In the genomic region with DNA sequence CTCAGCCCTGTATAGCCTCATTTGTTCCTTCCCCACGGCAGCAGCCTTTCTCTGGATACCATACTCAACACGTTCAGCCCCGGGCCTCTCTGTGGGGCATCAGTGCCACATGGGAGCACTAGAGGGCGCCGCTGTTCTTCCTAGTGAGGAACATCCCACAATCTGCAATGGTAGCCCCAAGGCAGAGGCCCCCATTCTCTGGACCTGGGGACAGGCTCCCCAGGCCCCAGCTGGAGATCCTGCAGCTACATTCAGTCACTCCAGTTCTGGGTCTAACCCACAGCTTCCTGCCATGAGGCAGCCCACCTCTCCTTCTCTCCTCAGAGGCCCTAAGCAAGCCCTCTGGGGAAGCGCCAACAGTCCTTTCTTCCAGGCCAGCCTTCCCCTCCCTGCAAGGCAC, we compare ENCODE assay signal across 8 cellular contexts.
DNase-seq lines count a peak whose midpoint lies in the region; ATAC-seq and TF ChIP-seq lines count a peak whose summit lies in the region.

No MANE protein-coding gene starts in this region.

- POLR2A ChIA-PET in AG04449 (lab: Yijun Ruan, JAX) = no interaction called here

- ATAC-seq in GM18508 (IDR thresholded peaks at IDR 0.05; ENCODE audit: insufficient read depth, unreplicated experiment) = peak; percentile 73
- ATAC-seq in HG03039 (IDR thresholded peaks at IDR 0.05; ENCODE audit: unreplicated experiment) = peak; percentile 68

- H3K4me3 ChIP-seq in AG04449 (ENCODE audit: low read depth, low read length) = no peak overlapping the region; the same call in 1 of the 2 replicates

- DNase-seq in AG04449 (ENCODE audit: low read depth, low spot score) (no peak), NCI-H2196 (lab: John Stamatoyannopoulos, UW; ENCODE audit: unreplicated experiment) (peak; percentile 65), left kidney (ENCODE audit: low read depth, low spot score) (peak; percentile 89)
- DNase-seq in activated CD4-positive, CD25-positive, alpha-beta regulatory T cell treated with anti-CD3 and anti-CD28 coated beads, Interleukin-2, amount 50 U/mL, for 72 hours = peak; percentile 83
- peak; percentile 64 for DNase-seq in central memory CD4-positive, alpha-beta T cell
- peak; percentile 86 for DNase-seq in stimulated activated CD4-positive, alpha-beta T cell treated with anti-CD3 and anti-CD28 coated beads, Interleukin-4, amount 100 ng/mL, for 1 hour

- peak; percentile 96 for TF ChIP-seq CTCF in AG04449 (IDR thresholded peaks at IDR 0.05; ENCODE audit: insufficient read depth, low read length, missing control alignments)

- CTCF ChIA-PET in AG04449 (lab: Yijun Ruan, JAX) = interaction anchor here (0.7 to 16.7 kb wide), 39 partner anchors 9 to 193 kb away, joined by 3 to 502 read pairs (median 5); partner anchors contain the start of genes SFXN5 and SMYD5
